8 cellular contexts compared by ENCODE assay signal in genomic region chr11:33987975-33988580, GRCh38.
DNase-seq lines count a peak whose midpoint lies in the region; ATAC-seq, FAIRE-seq and TF ChIP-seq lines count a peak whose summit lies in the region.

No MANE protein-coding gene starts in this region.

- no peak for FAIRE-seq in HepG2 (lab: Jason Lieb, UNC)

- H3K4me3 ChIP-seq in CD4-positive, alpha-beta memory T cell (ENCODE audit: low read length in 2 of 2): no peak overlapping the region
- H3K4me3 ChIP-seq in HFF-Myc (replicated peaks; ENCODE audit: low read depth, low read length) (no peak overlapping the region), colonic mucosa (no peak overlapping the region), HepG2 (replicated peaks in 1 of 3; ENCODE audit: insufficient read depth in 1 of 3, low read depth in 2 of 3, low read length in 3 of 3) (no peak overlapping the region)

- TF ChIP-seq CTCF in HFF-Myc (IDR thresholded peaks at IDR 0.05; ENCODE audit: low read depth, low read length, missing control alignments): peak; percentile 87
- TF ChIP-seq CTCF in colonic mucosa (IDR thresholded peaks at IDR 0.05): peak; percentile 94
- peak; percentile 68 for TF ChIP-seq CTCF in HepG2 (CRISPR knock-in tag; IDR thresholded peaks at IDR 0.05)

- peaks cover 6% of the 10 kb centered on the region for H3K4me1 ChIP-seq in CD4-positive, alpha-beta memory T cell (ENCODE audit: insufficient read depth, low read length)
- no peaks in the 10 kb centered on the region for H3K4me1 ChIP-seq in colonic mucosa
- no peaks in the 10 kb centered on the region for H3K4me1 ChIP-seq in HepG2 (ENCODE audit: insufficient read depth, low read length)

- H3K36me3 Mint-ChIP-seq in CD4-positive, alpha-beta memory T cell: no peaks in the 10 kb centered on the region

- no peak overlapping the region for H3K27ac ChIP-seq in CD4-positive, alpha-beta memory T cell (ENCODE audit: low read depth, low read length)
- H3K27ac ChIP-seq in colonic mucosa (no peak overlapping the region), HepG2 (ENCODE audit: extremely low read length, insufficient read depth, low read length) (no peak overlapping the region)

- H3K9me3 ChIP-seq in CD4-positive, alpha-beta memory T cell (ENCODE audit: control insufficient read depth in 1 of 2, low read length in 2 of 2): no peaks in the 10 kb centered on the region
- no peaks in the 10 kb centered on the region for H3K9me3 ChIP-seq in colonic mucosa
- H3K9me3 ChIP-seq in HepG2 (ENCODE audit: low read length): no peaks in the 10 kb centered on the region

- no peak overlapping the region for H3K4me3 Mint-ChIP-seq in CD4-positive, alpha-beta memory T cell

- H3K27me3 Mint-ChIP-seq in CD4-positive, alpha-beta memory T cell: peaks cover 1 to 8% of the 10 kb centered on the region in 2 donors

- H3K4me2 ChIP-seq in HepG2 (ENCODE audit: low read depth, low read length): no peak overlapping the region

- in situ Hi-C loops in HepG2 (cut with HindIII; ENCODE audit: extremely low pct_ligation_motif_present, low pct_unique_long_range_greater_than_20kb): loop anchor here (25.0 kb wide), 1 partner anchor 499 kb away; no protein-coding TSS in a partner anchor

- peak; percentile 31; the same call in 1 of the 2 replicates for TF ChIP-seq RAD21 in HepG2 (CRISPR knock-in tag; IDR thresholded peaks at IDR 0.05)

- peak; percentile 61 to 73 (median 67) for DNase-seq in CD4-positive, alpha-beta memory T cell
- DNase-seq in HFF-Myc (ENCODE audit: extremely low read depth, low read depth) (peak; percentile 38), NCI-H524 (lab: John Stamatoyannopoulos, UW) (peak; percentile 58 to 84), colonic mucosa (peak; percentile 74), HepG2 (ENCODE audit: low spot score) (peak; percentile 72)
- peak; percentile 81 for DNase-seq in activated CD4-positive, alpha-beta T cell treated with anti-CD3 and anti-CD28 coated beads for 48 hours
- peak; percentile 63 to 71 for DNase-seq in stimulated activated CD4-positive, alpha-beta T cell treated with anti-CD3 and anti-CD28 coated beads, Interleukin-4, amount 100 ng/mL, for 48 hours (ENCODE audit: low read depth in 2 of 2)

- no TSS peak for BruUV-seq in HepG2 (replicated peaks; lab: Mats Ljungman, UMichigan)

- H2AFZ ChIP-seq in HepG2 (ENCODE audit: low read length): no peak overlapping the region

- H3K4me1 Mint-ChIP-seq in CD4-positive, alpha-beta memory T cell: peaks cover 3 to 7% (median 5%) of the 10 kb centered on the region in 4 donors

- 36% methylated on average over 11 of the region's 12 CpGs for WGBS in HepG2 (ENCODE audit: low lambda C conversion rate)

- intact Hi-C loops in CD4-positive, alpha-beta memory T cell (cut with micrococcal nuclease): loop anchor here (1.0 kb wide), 2 partner anchors 130 to 180 kb away; no protein-coding TSS in a partner anchor
- intact Hi-C loops in colonic mucosa (cut with DNase I): loop anchor here (2.0 kb wide), 1 partner anchor 131 kb away; no protein-coding TSS in a partner anchor
- intact Hi-C loops in HepG2 (cut with micrococcal nuclease; ENCODE audit: unreplicated experiment): loop anchor here (1.0 kb wide), 2 partner anchors 131 to 153 kb away; no protein-coding TSS in a partner anchor

- POLR2A ChIA-PET in CD4-positive, alpha-beta memory T cell (lab: Charles Lee; ENCODE audit: partially characterized antibody): no interaction called here
- POLR2A ChIA-PET in HepG2 (lab: Yijun Ruan, JAX): interaction anchor here (0.6 kb wide), 1 partner anchor 72 kb away, joined by 4 read pairs; no protein-coding TSS in a partner anchor

- no peaks in the 10 kb centered on the region for H3K79me2 ChIP-seq in HepG2 (ENCODE audit: insufficient read depth, low read length)

- no peak overlapping the region for H3K27ac Mint-ChIP-seq in CD4-positive, alpha-beta memory T cell

- TF ChIP-seq EP300 in HepG2 (IDR thresholded peaks at IDR 0.05; ENCODE audit: low read depth in 2 of 2, low read length in 2 of 2): no peak
- no peak for TF ChIP-seq EP300 in HepG2 (CRISPR knock-in tag; IDR thresholded peaks at IDR 0.05; ENCODE audit: borderline replicate concordance)

- no peaks in the 10 kb centered on the region for H4K20me1 ChIP-seq in HepG2 (ENCODE audit: insufficient read depth, low read length)

- no peaks in the 10 kb centered on the region for H3K27me3 ChIP-seq in CD4-positive, alpha-beta memory T cell (ENCODE audit: insufficient read depth, low read length)
- H3K27me3 ChIP-seq in colonic mucosa: no peaks in the 10 kb centered on the region
- no peaks in the 10 kb centered on the region for H3K27me3 ChIP-seq in HepG2 (ENCODE audit: control insufficient read depth in 1 of 2, insufficient read depth in 2 of 2, low read length in 2 of 2)

- H3K9ac ChIP-seq in colonic mucosa (ENCODE audit: low read depth in 2 of 2, low read length in 2 of 2) (no peak overlapping the region), HepG2 (ENCODE audit: insufficient read depth, low read depth, low read length) (no peak overlapping the region)

- TF ChIP-seq POLR2A in HepG2 (IDR thresholded peaks at IDR 0.05; ENCODE audit: insufficient read depth in 1 of 2, low read depth in 2 of 2, low read length in 2 of 2): no peak

- no peaks in the 10 kb centered on the region for H3K9me3 Mint-ChIP-seq in CD4-positive, alpha-beta memory T cell

- ATAC-seq in HepG2 (peak; percentile 94), GM19467 (IDR thresholded peaks at IDR 0.05; ENCODE audit: unreplicated experiment) (no peak)

- H3K36me3 ChIP-seq in CD4-positive, alpha-beta memory T cell (ENCODE audit: insufficient read depth, low read length): no peaks in the 10 kb centered on the region
- H3K36me3 ChIP-seq in colonic mucosa: no peaks in the 10 kb centered on the region
- no peaks in the 10 kb centered on the region for H3K36me3 ChIP-seq in HepG2 (replicated peaks in 1 of 2; ENCODE audit: control insufficient read depth in 1 of 2, insufficient read depth in 2 of 2, low read length in 2 of 2)

- CTCF ChIA-PET in CD4-positive, alpha-beta memory T cell (lab: Charles Lee; ENCODE audit: partially characterized antibody): interaction anchor here (0.5 to 3.7 kb wide), 38 partner anchors 10 to 392 kb away, joined by 3 to 29 read pairs (median 5); partner anchors contain the start of gene ABTB2
- CTCF ChIA-PET in HepG2 (lab: Yijun Ruan, JAX; ENCODE audit: low intra/inter-chr PET ratio, low total read pairs): interaction anchor here (0.9 to 1.5 kb wide), 3 partner anchors 130 to 153 kb away, joined by 3 to 5 read pairs (median 3); no protein-coding TSS in a partner anchor

TF ChIP-seq in HepG2, 621 proteins besides CTCF, POLR2A, EP300 and RAD21 (continues in another document):
- TF ChIP-seq SMC3 (IDR thresholded peaks at IDR 0.05; ENCODE audit: low read length) (peak; percentile 46; the same call in 1 of the 2 replicates), STAG1 (CRISPR knock-in tag; IDR thresholded peaks at IDR 0.05) (peak; percentile 66), HMGXB3 (CRISPR knock-in tag; IDR thresholded peaks at IDR 0.05; ENCODE audit: borderline replicate concordance) (no peak)
